Comparison of ENCODE assay signal across 8 cellular contexts in the genomic region with DNA sequence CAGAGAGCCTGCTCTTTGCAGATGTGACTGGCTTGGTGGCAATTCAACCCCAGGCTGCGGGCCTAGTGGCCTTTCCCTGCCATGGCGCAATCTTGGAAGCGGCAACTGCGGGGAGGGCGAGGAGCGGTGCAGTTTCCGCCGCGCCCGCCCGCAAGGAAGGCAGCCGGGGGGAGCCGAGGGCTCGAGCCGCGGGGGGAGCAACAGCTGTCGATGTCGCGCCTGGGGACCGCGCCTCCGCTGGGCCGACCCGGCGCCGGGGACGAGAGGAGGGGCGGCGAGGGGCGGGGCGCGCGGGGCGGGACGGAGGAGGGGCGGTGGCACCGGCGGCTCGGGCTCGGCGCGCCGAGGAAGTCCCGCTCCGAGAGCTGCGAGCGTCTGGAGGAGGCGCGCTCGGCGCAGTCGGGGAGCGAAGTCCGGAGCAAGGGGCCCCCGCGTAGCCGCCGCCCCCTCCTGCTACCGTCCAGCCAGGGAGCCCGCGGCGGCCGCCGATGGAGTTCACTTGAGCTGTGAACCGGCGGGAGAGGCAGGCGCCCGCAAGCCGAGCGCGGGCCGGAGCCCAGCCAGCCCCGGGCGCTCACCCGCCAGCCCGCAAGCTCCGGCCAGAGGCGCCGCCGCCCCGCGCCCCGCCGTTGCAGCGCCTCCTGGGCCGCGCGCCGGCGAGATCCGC.
DNase-seq lines count a peak whose midpoint lies in the region; ATAC-seq and TF ChIP-seq lines count a peak whose summit lies in the region.

No MANE protein-coding gene starts in this region.

- DNase-seq in AG04450 (ENCODE audit: low read depth, low spot score) (no peak), NCI-H774 (lab: John Stamatoyannopoulos, UW) (peak; percentile 63), foreskin keratinocyte (no peak), nucleus accumbens (lab: John Stamatoyannopoulos, UW) (peak in 52 of 56 donors; percentile 14 to 83 (median 57)), ureter (ENCODE audit: low spot score) (peak; percentile 74)
- DNase-seq in activated T-helper 1 cell treated with anti-CD3 and anti-CD28 coated beads, Interleukin-2, amount 50 U/mL, for 16 hours (ENCODE audit: low read depth in 1 of 2, low spot score in 1 of 2) = peak; percentile 10 to 40

- ATAC-seq in GM18861 (IDR thresholded peaks at IDR 0.05; ENCODE audit: unreplicated experiment) (peak; percentile 57), HG03196 (IDR thresholded peaks at IDR 0.05; ENCODE audit: unreplicated experiment) (peak; percentile 49), foreskin keratinocyte (peak; percentile 65)

- TF ChIP-seq CTCF in AG04450 (IDR thresholded peaks at IDR 0.05; ENCODE audit: low read depth, low read length) (no peak), foreskin keratinocyte (conservative IDR thresholded peaks at IDR 0.05) (peak; percentile 5)

- POLR2A ChIA-PET in AG04450 (lab: Yijun Ruan, JAX) = no interaction called here

- peak overlapping the region; percentile 79 for H3K4me3 ChIP-seq in AG04450 (ENCODE audit: low read depth, low read length)

- H3K27ac ChIP-seq in AG04450 (ENCODE audit: low read depth, low read length) (no peak overlapping the region), foreskin keratinocyte (no peak overlapping the region)

- no peaks in the 10 kb centered on the region for H3K27me3 ChIP-seq in AG04450 (ENCODE audit: control insufficient read depth, insufficient read depth, low read length)
- no peaks in the 10 kb centered on the region for H3K27me3 ChIP-seq in foreskin keratinocyte

- peaks cover 16% of the 10 kb centered on the region for H3K4me1 ChIP-seq in foreskin keratinocyte

- CTCF ChIA-PET in AG04450 (lab: Charles Lee) = interaction anchor here (0.6 kb wide), 1 partner anchor 15 kb away, joined by 3 read pairs; no protein-coding TSS in a partner anchor

- H3K9me3 ChIP-seq in AG04450 (ENCODE audit: control insufficient read depth, insufficient read depth, low read length) = no peaks in the 10 kb centered on the region

Comparison
In these comparisons a context has a peak if more than half of its experiments do, and no peak if none do; other contexts are left out.
1. DNase-seq: peak in NCI-H774 (single experiment), activated T-helper 1 cell treated with anti-CD3 and anti-CD28 coated beads, Interleukin-2, amount 50 U/mL, for 16 hours (2 of 2), nucleus accumbens (52 of 56) and ureter (single experiment); none in AG04450 (single experiment) and foreskin keratinocyte (0 of 2).
2. Peak in every context shown above with its lines, with median percentiles within 50 percentile points of each other: ATAC-seq.